14 cellular contexts compared by ENCODE assay signal in the genomic region with DNA sequence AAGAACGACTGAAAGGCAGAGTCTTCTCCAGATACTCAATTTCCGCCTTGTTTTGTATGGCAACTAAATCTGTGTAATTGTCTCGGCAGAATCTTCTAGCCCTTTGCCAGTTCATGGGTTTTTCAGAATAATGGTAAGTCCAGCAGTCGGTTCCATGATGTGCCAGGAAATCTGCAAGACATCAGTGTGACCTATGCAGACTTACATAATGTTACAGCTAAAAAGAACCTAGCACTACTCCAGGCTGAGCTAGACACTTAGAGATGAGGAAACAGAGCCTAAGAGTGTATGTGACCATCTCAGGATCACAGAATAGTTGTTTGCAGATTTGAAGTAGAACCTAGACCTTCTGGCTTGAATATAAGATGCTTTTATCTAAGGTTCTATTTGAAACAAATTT.
A peak's percentile ranks its signal among the peaks of the same experiment; 100 is the strongest.
DNase-seq lines count a peak whose midpoint lies in the region; ATAC-seq and TF ChIP-seq lines count a peak whose summit lies in the region.
"Had no signal": no experiment of that assay in that cellular context is flagged by ENCODE, and none has a peak within 500 bp of the region (broad histone marks: within the 10 kb centered on the region; RNA-seq: fewer than 3 reads in every experiment).

No MANE protein-coding gene starts in this region.

- peak; percentile 35 for ATAC-seq in stimulated activated naive CD8-positive, alpha-beta T cell treated with anti-CD3 and anti-CD28 coated beads, Interleukin-15, amount 100 ng/mL, for 72 hours

- intact Hi-C loops in dendritic cell treated with granulocyte-macrophage colony-stimulating factor and Interleukin-4, amounts not matched to agents 40 ng/mL and 50 ng/mL, for 4 days (cut with micrococcal nuclease) = loop anchor here (10.0 kb wide), 1 partner anchor 224 kb away; the partner anchor contains the start of gene SLC19A2

- no peaks in the 10 kb centered on the region for H3K79me2 ChIP-seq in SU-DHL-6 (ENCODE audit: insufficient read depth, low read length)

- no peaks in the 10 kb centered on the region for H3F3A ChIP-seq in SU-DHL-6 (ENCODE audit: insufficient read depth)

- no peaks in the 10 kb centered on the region for H3K27me3 ChIP-seq in SU-DHL-6 (ENCODE audit: low read length)
- no peaks in the 10 kb centered on the region for H3K27me3 ChIP-seq in WERI-Rb-1 (ENCODE audit: insufficient read depth, low read depth, severe bottlenecking)

- DNase-seq in activated naive CD4-positive, alpha-beta T cell (lab: John Stamatoyannopoulos, UW) = no peak
- DNase-seq in stimulated activated naive CD8-positive, alpha-beta T cell treated with anti-CD3 and anti-CD28 coated beads, Interleukin-15, amount 100 ng/mL, for 72 hours = no peak
- no peak for DNase-seq in NCI-H2171 (lab: John Stamatoyannopoulos, UW)
- no peak for DNase-seq in WERI-Rb-1
- no peak for DNase-seq in DMS114 treated with DMSO at 0.1 percent for 48 hours (lab: John Stamatoyannopoulos, UW; ENCODE audit: unreplicated experiment)
- DNase-seq: amniotic stem cell; cerebellar nuclear complex; GM23248; NCI-H1694; NCI-H446 treated with DMSO at 0.1 percent for 48 hours; stimulated activated CD4-positive, alpha-beta T cell treated with anti-CD3 and anti-CD28 coated beads, Interleukin-12 subunit alpha, Interleukin-12 subunit beta, amount 100 ng/mL, for 4 hours had no signal

- H3K4me3 ChIP-seq in SU-DHL-6 (ENCODE audit: insufficient read depth, low read length, poor library complexity, severe bottlenecking) (no peak overlapping the region), WERI-Rb-1 (ENCODE audit: low read depth, low read length) (no peak overlapping the region)
- H3K4me3 ChIP-seq: GM23248 had no signal

- TF ChIP-seq CTCF in SU-DHL-6 (IDR thresholded peaks at IDR 0.05; ENCODE audit: insufficient read depth, low read length, poor library complexity, severe bottlenecking) (no peak), WERI-Rb-1 (IDR thresholded peaks at IDR 0.05; ENCODE audit: low read depth, low read length) (no peak)

- peak overlapping the region; percentile 99 for H3K4me3 Mint-ChIP-seq in activated naive CD4-positive, alpha-beta T cell treated with anti-CD3 and anti-CD28 coated beads, Interleukin-2, amount 50 U/mL, for 24 hours
- H3K4me3 Mint-ChIP-seq in dendritic cell treated with granulocyte-macrophage colony-stimulating factor and Interleukin-4, amounts not matched to agents 40 ng/mL and 50 ng/mL, for 4 days = peak overlapping the region; percentile 36
- H3K4me3 Mint-ChIP-seq in stimulated activated naive CD8-positive, alpha-beta T cell treated with anti-CD3 and anti-CD28 coated beads, Interleukin-15, amount 100 ng/mL, for 72 hours = peak overlapping the region; percentile 80 to 90

- no peaks in the 10 kb centered on the region for H3K9me3 Mint-ChIP-seq in activated naive CD4-positive, alpha-beta T cell treated with anti-CD3 and anti-CD28 coated beads, Interleukin-2, amount 50 U/mL, for 24 hours
- peaks cover 10% of the 10 kb centered on the region for H3K9me3 Mint-ChIP-seq in dendritic cell treated with granulocyte-macrophage colony-stimulating factor and Interleukin-4, amounts not matched to agents 40 ng/mL and 50 ng/mL, for 4 days
- H3K9me3 Mint-ChIP-seq in stimulated activated naive CD8-positive, alpha-beta T cell treated with anti-CD3 and anti-CD28 coated beads, Interleukin-15, amount 100 ng/mL, for 72 hours = no peaks in the 10 kb centered on the region

- no peak overlapping the region for H3K9ac ChIP-seq in SU-DHL-6 (ENCODE audit: low read length)
- H3K9ac ChIP-seq: GM23248 had no signal

- H3K27ac Mint-ChIP-seq in activated naive CD4-positive, alpha-beta T cell treated with anti-CD3 and anti-CD28 coated beads, Interleukin-2, amount 50 U/mL, for 24 hours = peak overlapping the region; percentile 99
- H3K27ac Mint-ChIP-seq in dendritic cell treated with granulocyte-macrophage colony-stimulating factor and Interleukin-4, amounts not matched to agents 40 ng/mL and 50 ng/mL, for 4 days = peak overlapping the region; percentile 76
- H3K27ac Mint-ChIP-seq in stimulated activated naive CD8-positive, alpha-beta T cell treated with anti-CD3 and anti-CD28 coated beads, Interleukin-15, amount 100 ng/mL, for 72 hours = peak overlapping the region; percentile 86 to 91

- no peaks in the 10 kb centered on the region for H3K27me3 Mint-ChIP-seq in activated naive CD4-positive, alpha-beta T cell treated with anti-CD3 and anti-CD28 coated beads, Interleukin-2, amount 50 U/mL, for 24 hours
- H3K27me3 Mint-ChIP-seq in dendritic cell treated with granulocyte-macrophage colony-stimulating factor and Interleukin-4, amounts not matched to agents 40 ng/mL and 50 ng/mL, for 4 days = no peaks in the 10 kb centered on the region
- H3K27me3 Mint-ChIP-seq in stimulated activated naive CD8-positive, alpha-beta T cell treated with anti-CD3 and anti-CD28 coated beads, Interleukin-15, amount 100 ng/mL, for 72 hours = no peaks in the 10 kb centered on the region

- H3K27ac ChIP-seq in SU-DHL-6 (ENCODE audit: low read depth, low read length) = no peak overlapping the region
- no peak overlapping the region for H3K27ac ChIP-seq in WERI-Rb-1
- H3K27ac ChIP-seq: GM23248 had no signal

- H3K4me1 Mint-ChIP-seq in activated naive CD4-positive, alpha-beta T cell treated with anti-CD3 and anti-CD28 coated beads, Interleukin-2, amount 50 U/mL, for 24 hours = peaks cover 63% of the 10 kb centered on the region
- H3K4me1 Mint-ChIP-seq in dendritic cell treated with granulocyte-macrophage colony-stimulating factor and Interleukin-4, amounts not matched to agents 40 ng/mL and 50 ng/mL, for 4 days (ENCODE audit: low read depth) = peaks cover 57% of the 10 kb centered on the region
- peaks cover 36% of the 10 kb centered on the region for H3K4me1 Mint-ChIP-seq in stimulated activated naive CD8-positive, alpha-beta T cell treated with anti-CD3 and anti-CD28 coated beads, Interleukin-15, amount 100 ng/mL, for 72 hours

- H3K9me3 ChIP-seq in SU-DHL-6 (ENCODE audit: insufficient read depth, low read length) (no peaks in the 10 kb centered on the region), WERI-Rb-1 (ENCODE audit: severe bottlenecking) (no peaks in the 10 kb centered on the region)

- peaks cover 49% of the 10 kb centered on the region for H3K36me3 Mint-ChIP-seq in activated naive CD4-positive, alpha-beta T cell treated with anti-CD3 and anti-CD28 coated beads, Interleukin-2, amount 50 U/mL, for 24 hours
- H3K36me3 Mint-ChIP-seq in dendritic cell treated with granulocyte-macrophage colony-stimulating factor and Interleukin-4, amounts not matched to agents 40 ng/mL and 50 ng/mL, for 4 days (ENCODE audit: low read depth) = no peaks in the 10 kb centered on the region

- H3K4me2 ChIP-seq in SU-DHL-6 (ENCODE audit: low read depth, low read length, poor library complexity, severe bottlenecking) = peak overlapping the region; percentile 71

- no peak overlapping the region for H2AFZ ChIP-seq in SU-DHL-6 (ENCODE audit: low read depth, low read length, severe bottlenecking)
- H2AFZ ChIP-seq: GM23248 had no signal

- no peaks in the 10 kb centered on the region for H3K9me2 ChIP-seq in SU-DHL-6 (replicated peaks; ENCODE audit: insufficient read depth, low read length)

- H3K36me3 ChIP-seq in SU-DHL-6 (ENCODE audit: low read length) (peaks cover 3% of the 10 kb centered on the region; the same call in 1 of the 2 replicates), WERI-Rb-1 (no peaks in the 10 kb centered on the region)

- no peaks in the 10 kb centered on the region for H4K20me1 ChIP-seq in SU-DHL-6 (ENCODE audit: low read depth, low read length)

Comparison
In these comparisons a context has a peak if more than half of its experiments do, and no peak if none do; other contexts are left out.
1. H3K4me3 Mint-ChIP-seq: peak in every context shown above with its lines; median percentile 99 in activated naive CD4-positive, alpha-beta T cell treated with anti-CD3 and anti-CD28 coated beads, Interleukin-2, amount 50 U/mL, for 24 hours; 85 in stimulated activated naive CD8-positive, alpha-beta T cell treated with anti-CD3 and anti-CD28 coated beads, Interleukin-15, amount 100 ng/mL, for 72 hours; 36 in dendritic cell treated with granulocyte-macrophage colony-stimulating factor and Interleukin-4, amounts not matched to agents 40 ng/mL and 50 ng/mL, for 4 days.